Comparison of ENCODE assay signal across 8 cellular contexts in the genomic region with DNA sequence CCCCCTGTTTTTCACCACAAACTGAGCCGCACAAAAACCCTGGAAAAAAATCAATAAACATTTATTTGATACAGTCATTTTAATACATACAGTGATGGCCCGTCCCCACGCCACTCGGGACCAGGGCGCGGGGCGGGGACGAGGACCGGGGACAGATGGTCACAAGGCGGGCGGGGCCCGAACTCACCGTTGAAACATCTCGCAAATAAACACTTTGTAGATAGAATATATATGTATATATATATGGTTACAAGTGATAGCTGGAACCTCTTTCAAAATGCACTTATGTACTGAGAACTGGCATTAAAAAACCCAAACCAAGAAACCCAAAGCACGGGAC. TPM values are rescaled to one million over a fixed set of nuclear protein-coding genes. Genes with fewer than 3 reads are reported as not detected.
DNase-seq lines count a peak whose midpoint lies in the region; ATAC-seq, FAIRE-seq and TF ChIP-seq lines count a peak whose summit lies in the region.

No MANE protein-coding gene starts in this region.

- no peak overlapping the region for H2AFZ ChIP-seq in HepG2 (ENCODE audit: low read length)

- H3K4me3 Mint-ChIP-seq in Calu3 (ENCODE audit: low read depth, unreplicated experiment) (peak overlapping the region; percentile 85), type B pancreatic cell (peak overlapping the region; percentile 89)
- H3K4me3 Mint-ChIP-seq in activated T-helper 2 cell treated with anti-CD3 and anti-CD28 coated beads, Interferon-gamma antibody, Interleukin-2, Interleukin-4, amounts not matched to agents 10 μg/mL and 5 μg/mL and 100 μg/mL, durations not matched to agents 14 hours and 24 hours and 36 hours (ENCODE audit: low read depth) = peak overlapping the region; percentile 77

- peaks cover 60% of the 10 kb centered on the region for H3K4me1 ChIP-seq in HepG2 (ENCODE audit: insufficient read depth, low read length)

- peak overlapping the region; percentile 83 for H3K9ac ChIP-seq in HepG2 (ENCODE audit: insufficient read depth, low read depth, low read length)

- TF ChIP-seq POLR2A in HepG2 (IDR thresholded peaks at IDR 0.05; ENCODE audit: insufficient read depth in 1 of 2, low read depth in 2 of 2, low read length in 2 of 2) = no peak

- peak overlapping the region; percentile 83 for H3K27ac ChIP-seq in HepG2 (ENCODE audit: extremely low read length, insufficient read depth, low read length)

- peak overlapping the region; percentile 77 for H3K27ac Mint-ChIP-seq in Calu3 (ENCODE audit: unreplicated experiment)
- peak overlapping the region; percentile 83 for H3K27ac Mint-ChIP-seq in activated T-helper 2 cell treated with anti-CD3 and anti-CD28 coated beads, Interferon-gamma antibody, Interleukin-2, Interleukin-4, amounts not matched to agents 10 μg/mL and 5 μg/mL and 100 μg/mL, durations not matched to agents 14 hours and 24 hours and 36 hours
- peak overlapping the region; percentile 78 for H3K27ac Mint-ChIP-seq in type B pancreatic cell

- H3K4me2 ChIP-seq in HepG2 (ENCODE audit: low read depth, low read length) = peak overlapping the region; percentile 95

- peak overlapping the region; percentile 61 to 100 (median 80) for H3K4me3 ChIP-seq in HepG2 (replicated peaks in 1 of 3; ENCODE audit: insufficient read depth in 1 of 3, low read depth in 2 of 3, low read length in 3 of 3)

- no TSS peak for BruUV-seq in Calu3 (replicated peaks; lab: Mats Ljungman, UMichigan)
- no TSS peak for BruUV-seq in HepG2 (replicated peaks; lab: Mats Ljungman, UMichigan)

- CTCF ChIA-PET in Calu3 (lab: Charles Lee) (interaction anchor here (0.6 to 2.0 kb wide), 6 partner anchors 17 to 419 kb away, joined by 3 to 17 read pairs (median 4); a partner anchor contains a TSS), HepG2 (lab: Yijun Ruan, JAX; ENCODE audit: low intra/inter-chr PET ratio, low total read pairs) (interaction anchor here (1.0 kb wide), 1 partner anchor 101 kb away, joined by 3 read pairs; no protein-coding TSS in a partner anchor)

- peaks cover 33% of the 10 kb centered on the region for H4K20me1 ChIP-seq in HepG2 (ENCODE audit: insufficient read depth, low read length)

- peak; percentile 7 for ATAC-seq in HG02588 (IDR thresholded peaks at IDR 0.05; ENCODE audit: unreplicated experiment)
- no peak for ATAC-seq in HepG2
- ATAC-seq in HG02870 (IDR thresholded peaks at IDR 0.05; ENCODE audit: unreplicated experiment) = no peak

- H3K27me3 Mint-ChIP-seq in Calu3 (ENCODE audit: unreplicated experiment) (no peaks in the 10 kb centered on the region), type B pancreatic cell (no peaks in the 10 kb centered on the region)
- H3K27me3 Mint-ChIP-seq in activated T-helper 2 cell treated with anti-CD3 and anti-CD28 coated beads, Interferon-gamma antibody, Interleukin-2, Interleukin-4, amounts not matched to agents 10 μg/mL and 5 μg/mL and 100 μg/mL, durations not matched to agents 14 hours and 24 hours and 36 hours (ENCODE audit: low read depth) = no peaks in the 10 kb centered on the region

- peaks cover 23% of the 10 kb centered on the region for H3K4me1 Mint-ChIP-seq in Calu3 (ENCODE audit: low read depth, unreplicated experiment)
- H3K4me1 Mint-ChIP-seq in activated T-helper 2 cell treated with anti-CD3 and anti-CD28 coated beads, Interferon-gamma antibody, Interleukin-2, Interleukin-4, amounts not matched to agents 10 μg/mL and 5 μg/mL and 100 μg/mL, durations not matched to agents 14 hours and 24 hours and 36 hours (ENCODE audit: low read depth) = peaks cover 24% of the 10 kb centered on the region
- peaks cover 14% of the 10 kb centered on the region for H3K4me1 Mint-ChIP-seq in type B pancreatic cell (ENCODE audit: unreplicated experiment)

- peaks cover 39% of the 10 kb centered on the region for H3K79me2 ChIP-seq in HepG2 (ENCODE audit: insufficient read depth, low read length)

- no peak for FAIRE-seq in HepG2 (lab: Jason Lieb, UNC)

- H3K9me3 ChIP-seq in HepG2 (ENCODE audit: low read length) = no peaks in the 10 kb centered on the region

- H3K9me3 Mint-ChIP-seq in Calu3 (ENCODE audit: low read depth, unreplicated experiment) (no peaks in the 10 kb centered on the region), type B pancreatic cell (no peaks in the 10 kb centered on the region)
- no peaks in the 10 kb centered on the region for H3K9me3 Mint-ChIP-seq in activated T-helper 2 cell treated with anti-CD3 and anti-CD28 coated beads, Interferon-gamma antibody, Interleukin-2, Interleukin-4, amounts not matched to agents 10 μg/mL and 5 μg/mL and 100 μg/mL, durations not matched to agents 14 hours and 24 hours and 36 hours

- TF ChIP-seq RAD21 in HepG2 (CRISPR knock-in tag; IDR thresholded peaks at IDR 0.05) = no peak

- no peaks in the 10 kb centered on the region for H3K27me3 ChIP-seq in HepG2 (ENCODE audit: control insufficient read depth in 1 of 2, insufficient read depth in 2 of 2, low read length in 2 of 2)

- TF ChIP-seq CTCF in Calu3 (IDR thresholded peaks at IDR 0.05; ENCODE audit: unreplicated experiment) (no peak), HepG2 (CRISPR knock-in tag; IDR thresholded peaks at IDR 0.05) (no peak), type B pancreatic cell (conservative IDR thresholded peaks at IDR 0.05) (no peak)

- intact Hi-C loops in Calu3 (cut with micrococcal nuclease; ENCODE audit: unreplicated experiment) = no loop called here
- intact Hi-C loops in activated T-helper 2 cell treated with anti-CD3 and anti-CD28 coated beads, Interferon-gamma antibody, Interleukin-2, Interleukin-4, amounts not matched to agents 10 μg/mL and 5 μg/mL and 100 μg/mL, durations not matched to agents 14 hours and 24 hours and 36 hours (cut with micrococcal nuclease) = loop anchor here (2.0 to 5.0 kb wide), 3 partner anchors 24 to 419 kb away; a partner anchor contains a TSS
- intact Hi-C loops in HepG2 (cut with micrococcal nuclease; ENCODE audit: unreplicated experiment) = loop anchor here (1.0 kb wide), 1 partner anchor 14 kb away; no protein-coding TSS in a partner anchor

- H3K36me3 ChIP-seq in HepG2 (replicated peaks in 1 of 2; ENCODE audit: control insufficient read depth in 1 of 2, insufficient read depth in 2 of 2, low read length in 2 of 2) = peaks cover 16 to 26% of the 10 kb centered on the region in 2 experiments; a peak in 4 of 5 replicates

- POLR2A ChIA-PET in HepG2 (lab: Yijun Ruan, JAX) = interaction anchor here (0.6 to 4.0 kb wide), 44 partner anchors 11 to 419 kb away, joined by 3 to 78 read pairs (median 5); a partner anchor contains a TSS

- WGBS in HepG2 (ENCODE audit: low lambda C conversion rate) = 4% methylated on average over 15 of the region's 15 CpGs

- DNase-seq in Calu3 (no peak), HepG2 (ENCODE audit: low spot score) (no peak), type B pancreatic cell (ENCODE audit: extremely low spot score, unreplicated experiment) (no peak), Ammon's horn (ENCODE audit: low spot score) (no peak), GM19238 (ENCODE audit: insufficient read length, low spot score) (no peak)
- DNase-seq in activated T-helper 2 cell treated with anti-CD3 and anti-CD28 coated beads, Interferon-gamma antibody, Interleukin-2, Interleukin-4, amounts not matched to agents 10 μg/mL and 5 μg/mL and 100 μg/mL, durations not matched to agents 14 hours and 24 hours and 36 hours (ENCODE audit: low spot score) = no peak

- TF ChIP-seq EP300 in HepG2 (IDR thresholded peaks at IDR 0.05; ENCODE audit: low read depth in 2 of 2, low read length in 2 of 2) (no peak), HepG2 (CRISPR knock-in tag; IDR thresholded peaks at IDR 0.05; ENCODE audit: borderline replicate concordance) (no peak)

- in situ Hi-C loops in HepG2 (cut with HindIII; ENCODE audit: extremely low pct_ligation_motif_present, low pct_unique_long_range_greater_than_20kb) = no loop called here

- H3K36me3 Mint-ChIP-seq in Calu3 (ENCODE audit: insufficient read depth, unreplicated experiment) (peaks cover 79% of the 10 kb centered on the region), type B pancreatic cell (no peaks in the 10 kb centered on the region)
- peaks cover 28% of the 10 kb centered on the region for H3K36me3 Mint-ChIP-seq in activated T-helper 2 cell treated with anti-CD3 and anti-CD28 coated beads, Interferon-gamma antibody, Interleukin-2, Interleukin-4, amounts not matched to agents 10 μg/mL and 5 μg/mL and 100 μg/mL, durations not matched to agents 14 hours and 24 hours and 36 hours (ENCODE audit: low read depth)

RNA-seq across cellular contexts. Expression of a gene that starts 0.4 kb away (rescaled TPM):
- total RNA-seq in Calu3 (2022) = 85.1 and 86.3 TPM in 2 replicates
- 48.7 and 51.2 TPM in 2 replicates for total RNA-seq in activated T-helper 2 cell treated with anti-CD3 and anti-CD28 coated beads, Interferon-gamma antibody, Interleukin-2, Interleukin-4, amounts not matched to agents 10 μg/mL and 5 μg/mL and 100 μg/mL, durations not matched to agents 14 hours and 24 hours and 36 hours
- 48.0 and 50.2 TPM in 2 replicates for total RNA-seq in HepG2 (2016; rRNA removed; fragmentation: Illumina TruSeq; extraction: Trizol)
- 15.0 and 16.7 TPM in 2 replicates for total RNA-seq in HepG2 (2016; cell fraction: cytosol; rRNA removed; fragmentation: Illumina TruSeq; extraction: Trizol; ENCODE audit: low read depth)
- 43.5 and 50.1 TPM in 2 replicates for total RNA-seq in HepG2 (2016; cell fraction: insoluble cytoplasmic fraction; rRNA removed; fragmentation: Illumina TruSeq; extraction: Trizol)
- total RNA-seq in HepG2 (2016; cell fraction: membrane; rRNA removed; fragmentation: Illumina TruSeq; extraction: Trizol) = 24.1 and 25.5 TPM in 2 replicates
- total RNA-seq in HepG2 (2016; cell fraction: nucleus; rRNA removed; fragmentation: Illumina TruSeq; extraction: Trizol) = 48.6 and 53.0 TPM in 2 replicates
- polyA plus RNA-seq in HepG2 (2011; rRNA removed) = 126 and 168 TPM in 2 replicates
- 98.0 and 129 TPM in 2 replicates for polyA plus RNA-seq in HepG2 (2011; cell fraction: cytosol; rRNA removed)
- 680 and 852 TPM in 2 replicates for polyA plus RNA-seq in HepG2 (2011; cell fraction: nucleus; rRNA removed)
- polyA plus RNA-seq in HepG2 (2012) = 77.7 and 89.9 TPM in 2 replicates
- polyA plus RNA-seq in HepG2 (2016; cell fraction: cytosol; fragmentation: Illumina TruSeq; extraction: Trizol; ENCODE audit: low read depth) = 10.6 and 11.6 TPM in 2 replicates
- polyA plus RNA-seq in HepG2 (2016; cell fraction: insoluble cytoplasmic fraction; fragmentation: Illumina TruSeq; extraction: Trizol; ENCODE audit: low read depth) = 45.9 and 52.5 TPM in 2 replicates
- 15.4 and 15.7 TPM in 2 replicates for polyA plus RNA-seq in HepG2 (2016; cell fraction: membrane; fragmentation: Illumina TruSeq; extraction: Trizol; ENCODE audit: low read depth)
- 207 and 220 TPM in 2 replicates for polyA plus RNA-seq in HepG2 (2016; cell fraction: nucleus; fragmentation: Illumina TruSeq; extraction: Trizol; ENCODE audit: insufficient read depth, low read depth)
- 43.6 and 139 TPM in 2 replicates for polyA minus RNA-seq in HepG2 (2011; rRNA and poly(A)+ RNA removed; ENCODE audit: low replicate concordance)
- 37.0 and 42.5 TPM in 2 replicates for polyA minus RNA-seq in HepG2 (2011; cell fraction: cytosol; rRNA and poly(A)+ RNA removed)
- 80.1 and 85.5 TPM in 2 replicates for polyA minus RNA-seq in HepG2 (2011; cell fraction: nucleus; rRNA and poly(A)+ RNA removed)
- total RNA-seq in type B pancreatic cell (ENCODE audit: low replicate concordance) = 44.1 and 49.7 TPM in 2 replicates

RNA-seq across cellular contexts. Expression of a gene that starts 13.1 kb away (rescaled TPM):
- total RNA-seq in Calu3 (2022) (58.1 and 62.8 TPM in 2 replicates), HepG2 (2016; rRNA removed; fragmentation: Illumina TruSeq; extraction: Trizol) (22.0 and 30.6 TPM in 2 replicates), type B pancreatic cell (ENCODE audit: low replicate concordance) (34.7 and 40.8 TPM in 2 replicates)
- 26.2 and 27.0 TPM in 2 replicates for total RNA-seq in activated T-helper 2 cell treated with anti-CD3 and anti-CD28 coated beads, Interferon-gamma antibody, Interleukin-2, Interleukin-4, amounts not matched to agents 10 μg/mL and 5 μg/mL and 100 μg/mL, durations not matched to agents 14 hours and 24 hours and 36 hours
- 2.9 and 3.3 TPM in 2 replicates for total RNA-seq in HepG2 (2016; cell fraction: cytosol; rRNA removed; fragmentation: Illumina TruSeq; extraction: Trizol; ENCODE audit: low read depth)
- total RNA-seq in HepG2 (2016; cell fraction: insoluble cytoplasmic fraction; rRNA removed; fragmentation: Illumina TruSeq; extraction: Trizol) = 19.4 and 31.9 TPM in 2 replicates
- total RNA-seq in HepG2 (2016; cell fraction: membrane; rRNA removed; fragmentation: Illumina TruSeq; extraction: Trizol) = 12.6 and 13.7 TPM in 2 replicates
- 28.0 and 32.8 TPM in 2 replicates for total RNA-seq in HepG2 (2016; cell fraction: nucleus; rRNA removed; fragmentation: Illumina TruSeq; extraction: Trizol)
- polyA plus RNA-seq in HepG2 (2011; rRNA removed) = 11.5 and 16.4 TPM in 2 replicates
- 9.0 and 12.7 TPM in 2 replicates for polyA plus RNA-seq in HepG2 (2011; cell fraction: cytosol; rRNA removed)
- 106 and 141 TPM in 2 replicates for polyA plus RNA-seq in HepG2 (2011; cell fraction: nucleus; rRNA removed)
- polyA plus RNA-seq in HepG2 (2012) = 23.5 and 23.8 TPM in 2 replicates
- polyA plus RNA-seq in HepG2 (2016; cell fraction: cytosol; fragmentation: Illumina TruSeq; extraction: Trizol; ENCODE audit: low read depth) = 2.1 and 2.2 TPM in 2 replicates
- polyA plus RNA-seq in HepG2 (2016; cell fraction: insoluble cytoplasmic fraction; fragmentation: Illumina TruSeq; extraction: Trizol; ENCODE audit: low read depth) = 23.5 and 28.8 TPM in 2 replicates
- 8.1 and 9.6 TPM in 2 replicates for polyA plus RNA-seq in HepG2 (2016; cell fraction: membrane; fragmentation: Illumina TruSeq; extraction: Trizol; ENCODE audit: low read depth)
- polyA plus RNA-seq in HepG2 (2016; cell fraction: nucleus; fragmentation: Illumina TruSeq; extraction: Trizol; ENCODE audit: insufficient read depth, low read depth) = 109 and 115 TPM in 2 replicates
- polyA minus RNA-seq in HepG2 (2011; rRNA and poly(A)+ RNA removed; ENCODE audit: low replicate concordance) = 5.2 and 21.4 TPM in 2 replicates
- polyA minus RNA-seq in HepG2 (2011; cell fraction: cytosol; rRNA and poly(A)+ RNA removed) = 14.0 and 14.8 TPM in 2 replicates
- polyA minus RNA-seq in HepG2 (2011; cell fraction: nucleus; rRNA and poly(A)+ RNA removed) = 13.6 and 13.9 TPM in 2 replicates

RNA-seq across cellular contexts. Expression of a gene that starts 22.8 kb away (rescaled TPM):
- total RNA-seq in Calu3 (2022) (23.6 and 23.7 TPM in 2 replicates), HepG2 (2016; rRNA removed; fragmentation: Illumina TruSeq; extraction: Trizol) (5.1 and 6.1 TPM in 2 replicates), type B pancreatic cell (ENCODE audit: low replicate concordance) (7.4 and 16.9 TPM in 2 replicates)
- total RNA-seq in activated T-helper 2 cell treated with anti-CD3 and anti-CD28 coated beads, Interferon-gamma antibody, Interleukin-2, Interleukin-4, amounts not matched to agents 10 μg/mL and 5 μg/mL and 100 μg/mL, durations not matched to agents 14 hours and 24 hours and 36 hours = 23.4 and 25.3 TPM in 2 replicates
- 3.8 and 3.9 TPM in 2 replicates for total RNA-seq in HepG2 (2016; cell fraction: cytosol; rRNA removed; fragmentation: Illumina TruSeq; extraction: Trizol; ENCODE audit: low read depth)
- total RNA-seq in HepG2 (2016; cell fraction: insoluble cytoplasmic fraction; rRNA removed; fragmentation: Illumina TruSeq; extraction: Trizol) = 4.7 and 6.8 TPM in 2 replicates
- total RNA-seq in HepG2 (2016; cell fraction: membrane; rRNA removed; fragmentation: Illumina TruSeq; extraction: Trizol) = 7.9 and 9.1 TPM in 2 replicates
- 5.9 and 6.0 TPM in 2 replicates for total RNA-seq in HepG2 (2016; cell fraction: nucleus; rRNA removed; fragmentation: Illumina TruSeq; extraction: Trizol)
- polyA plus RNA-seq in HepG2 (2011; rRNA removed) = 11.0 and 11.8 TPM in 2 replicates
- 5.2 and 8.8 TPM in 2 replicates for polyA plus RNA-seq in HepG2 (2011; cell fraction: cytosol; rRNA removed)
- 51.4 and 63.7 TPM in 2 replicates for polyA plus RNA-seq in HepG2 (2011; cell fraction: nucleus; rRNA removed)
- polyA plus RNA-seq in HepG2 (2012) = 6.2 and 8.9 TPM in 2 replicates
- polyA plus RNA-seq in HepG2 (2016; cell fraction: cytosol; fragmentation: Illumina TruSeq; extraction: Trizol; ENCODE audit: low read depth) = 8.7 and 9.1 TPM in 2 replicates
- 8.4 and 12.7 TPM in 2 replicates for polyA plus RNA-seq in HepG2 (2016; cell fraction: insoluble cytoplasmic fraction; fragmentation: Illumina TruSeq; extraction: Trizol; ENCODE audit: low read depth)
- 15.2 and 15.4 TPM in 2 replicates for polyA plus RNA-seq in HepG2 (2016; cell fraction: membrane; fragmentation: Illumina TruSeq; extraction: Trizol; ENCODE audit: low read depth)
- 20.5 and 24.8 TPM in 2 replicates for polyA plus RNA-seq in HepG2 (2016; cell fraction: nucleus; fragmentation: Illumina TruSeq; extraction: Trizol; ENCODE audit: insufficient read depth, low read depth)
- polyA minus RNA-seq in HepG2 (2011; rRNA and poly(A)+ RNA removed; ENCODE audit: low replicate concordance) = 3.7 and 5.9 TPM in 2 replicates
- polyA minus RNA-seq in HepG2 (2011; cell fraction: cytosol; rRNA and poly(A)+ RNA removed) = 4.8 and 6.0 TPM in 2 replicates
- polyA minus RNA-seq in HepG2 (2011; cell fraction: nucleus; rRNA and poly(A)+ RNA removed) = 3.3 and 4.0 TPM in 2 replicates

RNA-seq across cellular contexts. Expression of a gene that starts 24.3 kb away (rescaled TPM):
- total RNA-seq in Calu3 (2022) = 111 and 113 TPM in 2 replicates
- 68.9 and 70.3 TPM in 2 replicates for total RNA-seq in activated T-helper 2 cell treated with anti-CD3 and anti-CD28 coated beads, Interferon-gamma antibody, Interleukin-2, Interleukin-4, amounts not matched to agents 10 μg/mL and 5 μg/mL and 100 μg/mL, durations not matched to agents 14 hours and 24 hours and 36 hours
- 101 and 127 TPM in 2 replicates for total RNA-seq in HepG2 (2016; rRNA removed; fragmentation: Illumina TruSeq; extraction: Trizol)
- 28.1 and 30.5 TPM in 2 replicates for total RNA-seq in HepG2 (2016; cell fraction: cytosol; rRNA removed; fragmentation: Illumina TruSeq; extraction: Trizol; ENCODE audit: low read depth)
- 101 and 116 TPM in 2 replicates for total RNA-seq in HepG2 (2016; cell fraction: insoluble cytoplasmic fraction; rRNA removed; fragmentation: Illumina TruSeq; extraction: Trizol)
- 51.1 and 54.9 TPM in 2 replicates for total RNA-seq in HepG2 (2016; cell fraction: membrane; rRNA removed; fragmentation: Illumina TruSeq; extraction: Trizol)
- total RNA-seq in HepG2 (2016; cell fraction: nucleus; rRNA removed; fragmentation: Illumina TruSeq; extraction: Trizol) = 68.1 and 77.4 TPM in 2 replicates
- polyA plus RNA-seq in HepG2 (2011; rRNA removed) = 63.7 and 65.3 TPM in 2 replicates
- 58.9 and 67.6 TPM in 2 replicates for polyA plus RNA-seq in HepG2 (2011; cell fraction: cytosol; rRNA removed)
- 82.2 and 84.5 TPM in 2 replicates for polyA plus RNA-seq in HepG2 (2011; cell fraction: nucleus; rRNA removed)
- polyA plus RNA-seq in HepG2 (2012) = 79.5 and 80.7 TPM in 2 replicates
- polyA plus RNA-seq in HepG2 (2016; cell fraction: cytosol; fragmentation: Illumina TruSeq; extraction: Trizol; ENCODE audit: low read depth) = 41.2 and 42.1 TPM in 2 replicates
- 130 and 149 TPM in 2 replicates for polyA plus RNA-seq in HepG2 (2016; cell fraction: insoluble cytoplasmic fraction; fragmentation: Illumina TruSeq; extraction: Trizol; ENCODE audit: low read depth)
- polyA plus RNA-seq in HepG2 (2016; cell fraction: membrane; fragmentation: Illumina TruSeq; extraction: Trizol; ENCODE audit: low read depth) = 56.1 and 60.4 TPM in 2 replicates
- 122 TPM in 2 replicates for polyA plus RNA-seq in HepG2 (2016; cell fraction: nucleus; fragmentation: Illumina TruSeq; extraction: Trizol; ENCODE audit: insufficient read depth, low read depth)
- polyA minus RNA-seq in HepG2 (2011; rRNA and poly(A)+ RNA removed; ENCODE audit: low replicate concordance) = 50.1 and 75.7 TPM in 2 replicates
- polyA minus RNA-seq in HepG2 (2011; cell fraction: cytosol; rRNA and poly(A)+ RNA removed) = 46.1 and 51.9 TPM in 2 replicates
- polyA minus RNA-seq in HepG2 (2011; cell fraction: nucleus; rRNA and poly(A)+ RNA removed) = 44.4 and 50.5 TPM in 2 replicates
- 64.3 and 67.9 TPM in 2 replicates for total RNA-seq in type B pancreatic cell (ENCODE audit: low replicate concordance)
